ENCODE assay signal across 1 cellular context in genomic region chr3:193563999-193564398, GRCh38.
TF ChIP-seq lines count a peak whose summit lies in the region.

No MANE protein-coding gene starts in this region.

TF ChIP-seq in HepG2, 621 proteins besides CTCF, POLR2A, EP300 and RAD21 (continued from another document):
- TF ChIP-seq ZNF280D (CRISPR knock-in tag; IDR thresholded peaks at IDR 0.05): no peak
- no peak for TF ChIP-seq HOXD1 (CRISPR knock-in tag; IDR thresholded peaks at IDR 0.05)
- no peak for TF ChIP-seq ZNF263 (CRISPR knock-in tag; IDR thresholded peaks at IDR 0.05)
- TF ChIP-seq ZMYM3 (CRISPR knock-in tag; IDR thresholded peaks at IDR 0.05): no peak
- no peak for TF ChIP-seq ZFP36L1 (CRISPR knock-in tag; IDR thresholded peaks at IDR 0.05)
- no peak for TF ChIP-seq ZNF720 (CRISPR knock-in tag; IDR thresholded peaks at IDR 0.05)
- TF ChIP-seq TRIM24 (CRISPR knock-in tag; IDR thresholded peaks at IDR 0.05): no peak
- no peak for TF ChIP-seq MLX (CRISPR knock-in tag; IDR thresholded peaks at IDR 0.05)
- TF ChIP-seq BORCS8-MEF2B (CRISPR knock-in tag; IDR thresholded peaks at IDR 0.05): no peak
- TF ChIP-seq SMAD9 (CRISPR knock-in tag; IDR thresholded peaks at IDR 0.05): no peak
- TF ChIP-seq ARNT (IDR thresholded peaks at IDR 0.05): no peak
- no peak for TF ChIP-seq NFKB2 (CRISPR knock-in tag; IDR thresholded peaks at IDR 0.05; ENCODE audit: borderline replicate concordance)
- no peak for TF ChIP-seq ATAD3A (CRISPR knock-in tag; IDR thresholded peaks at IDR 0.05)
- TF ChIP-seq CENPX (CRISPR knock-in tag; IDR thresholded peaks at IDR 0.05): no peak
- TF ChIP-seq CEBPZ (IDR thresholded peaks at IDR 0.05; ENCODE audit: low read length): no peak
